In genomic region chrX:7146703-7147430, GRCh38 we compare ENCODE assay signal across 8 cellular contexts. TPM values are rescaled to one million over a fixed set of nuclear protein-coding genes. Genes with fewer than 3 reads are reported as not detected.
A peak's percentile ranks its signal among the peaks of the same experiment; 100 is the strongest.
DNase-seq lines count a peak whose midpoint lies in the region; ATAC-seq and FAIRE-seq lines count a peak whose summit lies in the region.

No MANE protein-coding gene starts in this region.

- FAIRE-seq in frontal cortex (lab: Jason Lieb, UNC) = no peak

- H3K9me3 ChIP-seq in iPS-18c (ENCODE audit: control insufficient read depth, insufficient read depth, low read length) = peaks cover 10% of the 10 kb centered on the region

- peak overlapping the region; percentile 81 for H3K4me3 Mint-ChIP-seq in activated naive CD8-positive, alpha-beta T cell treated with anti-CD3 and anti-CD28 coated beads, Interleukin-2, amount 50 U/mL, for 24 hours

- no peak for DNase-seq in activated naive CD8-positive, alpha-beta T cell treated with anti-CD3 and anti-CD28 coated beads, Interleukin-2, amount 50 U/mL, for 24 hours
- peak; percentile 1 for DNase-seq in stimulated activated CD8-positive, alpha-beta memory T cell treated with anti-CD3 and anti-CD28 coated beads, Interleukin-4, amount 100 ng/mL, for 24 hours (ENCODE audit: low read depth)
- DNase-seq in frontal cortex (ENCODE audit: low spot score in 2 of 2) (no peak), hepatic stellate cell (ENCODE audit: low spot score) (no peak)

- H3K9me3 Mint-ChIP-seq in activated naive CD8-positive, alpha-beta T cell treated with anti-CD3 and anti-CD28 coated beads, Interleukin-2, amount 50 U/mL, for 24 hours = no peaks in the 10 kb centered on the region

- ATAC-seq in GM21381 (IDR thresholded peaks at IDR 0.05; ENCODE audit: unreplicated experiment) (peak; percentile 6), HG03565 (IDR thresholded peaks at IDR 0.05; ENCODE audit: unreplicated experiment) (peak; percentile 3)
- peak; percentile 9 for ATAC-seq in activated naive CD8-positive, alpha-beta T cell treated with anti-CD3 and anti-CD28 coated beads, Interleukin-2, amount 50 U/mL, for 24 hours

- H3K4me1 Mint-ChIP-seq in activated naive CD8-positive, alpha-beta T cell treated with anti-CD3 and anti-CD28 coated beads, Interleukin-2, amount 50 U/mL, for 24 hours = peaks cover 23% of the 10 kb centered on the region

- no peaks in the 10 kb centered on the region for H3K36me3 Mint-ChIP-seq in activated naive CD8-positive, alpha-beta T cell treated with anti-CD3 and anti-CD28 coated beads, Interleukin-2, amount 50 U/mL, for 24 hours (ENCODE audit: low read depth)

- no peaks in the 10 kb centered on the region for H3K27me3 Mint-ChIP-seq in activated naive CD8-positive, alpha-beta T cell treated with anti-CD3 and anti-CD28 coated beads, Interleukin-2, amount 50 U/mL, for 24 hours

- H3K27ac Mint-ChIP-seq in activated naive CD8-positive, alpha-beta T cell treated with anti-CD3 and anti-CD28 coated beads, Interleukin-2, amount 50 U/mL, for 24 hours = peak overlapping the region; percentile 54

- H3K4me3 ChIP-seq in GM08714 (ENCODE audit: low read length) (peak overlapping the region; percentile 80), iPS-18c (ENCODE audit: insufficient read depth, low read depth, low read length) (peak overlapping the region; percentile 52)

RNA-seq across cellular contexts. Expression of gene STS, which starts 0.6 kb away (rescaled TPM):
- 2.9 TPM for total RNA-seq in frontal cortex

RNA-seq across cellular contexts. Expression of gene PUDP, which starts 1.1 kb away (rescaled TPM):
- total RNA-seq in frontal cortex = 4.5 TPM
